8 cellular contexts compared by ENCODE assay signal in genomic region chr10:11539191-11539868, GRCh38.
A peak's percentile ranks its signal among the peaks of the same experiment; 100 is the strongest.
DNase-seq lines count a peak whose midpoint lies in the region; ATAC-seq, FAIRE-seq and TF ChIP-seq lines count a peak whose summit lies in the region.

No MANE protein-coding gene starts in this region.

- intact Hi-C loops in transverse colon (cut with DNase I; ENCODE audit: low total_unique reads), result no loop called here

- H3K9ac ChIP-seq in keratinocyte (ENCODE audit: control insufficient read depth, extremely low read depth, insufficient read depth, low read length), result no peak overlapping the region

- no peaks in the 10 kb centered on the region for H3K9me3 ChIP-seq in keratinocyte (ENCODE audit: control insufficient read depth, low read depth, low read length)
- H3K9me3 ChIP-seq in transverse colon, result no peaks in the 10 kb centered on the region

- H3K27me3 ChIP-seq in keratinocyte (ENCODE audit: control insufficient read depth, extremely low read depth, insufficient read depth, low read length) (no peaks in the 10 kb centered on the region), transverse colon (no peaks in the 10 kb centered on the region)

- dilution Hi-C loops in keratinocyte (cut with MboI; ENCODE audit: extremely low pct_ligation_motif_present, low sequenced_read_pairs), result loop anchor here (25.0 kb wide), 1 partner anchor 223 kb away; no protein-coding TSS in a partner anchor

- H4K20me1 ChIP-seq in keratinocyte (ENCODE audit: control insufficient read depth, extremely low read depth, insufficient read depth, low read length), result no peaks in the 10 kb centered on the region

- peaks cover 15% of the 10 kb centered on the region for H3K79me2 ChIP-seq in keratinocyte (ENCODE audit: control insufficient read depth, insufficient read depth, low read length)

- DNase-seq in AG20443 (ENCODE audit: low spot score), result peak; percentile 30
- no peak for DNase-seq in GM18507 (ENCODE audit: extremely low spot score, insufficient read length, low read depth)
- peak; percentile 26 for DNase-seq in SK-N-DZ (ENCODE audit: low spot score)
- no peak for DNase-seq in keratinocyte (ENCODE audit: low read depth, low spot score)
- no peak for DNase-seq in transverse colon
- DNase-seq in NCI-H82 treated with DMSO at 0.1 percent for 48 hours (lab: John Stamatoyannopoulos, UW; ENCODE audit: unreplicated experiment), result no peak

- no peak for TF ChIP-seq POLR2A in transverse colon (IDR thresholded peaks at IDR 0.05)

- ATAC-seq in GM18873 (IDR thresholded peaks at IDR 0.05; ENCODE audit: low FRiP score, unreplicated experiment) (no peak), HG02623 (IDR thresholded peaks at IDR 0.05; ENCODE audit: unreplicated experiment) (no peak)

- no peak overlapping the region for H2AFZ ChIP-seq in keratinocyte (ENCODE audit: control insufficient read depth, low read length)

- H3K4me3 ChIP-seq in keratinocyte (ENCODE audit: control insufficient read depth in 2 of 3, extremely low read depth in 1 of 3, insufficient read depth in 2 of 3, low read depth in 1 of 3, low read length in 3 of 3), result no peak overlapping the region
- H3K4me3 ChIP-seq in transverse colon, result no peak overlapping the region

- peaks cover 11% of the 10 kb centered on the region for H3K4me1 ChIP-seq in keratinocyte (ENCODE audit: control insufficient read depth, extremely low read depth, insufficient read depth, low read length)
- peaks cover 0 to 9% (median 0%) of the 10 kb centered on the region in 4 donors for H3K4me1 ChIP-seq in transverse colon

- in situ Hi-C loops in transverse colon (cut with MboI; ENCODE audit: low pct_ligation_motif_present in 1 of 4, low pct_unique_long_range_greater_than_20kb in 1 of 4, low sequenced_read_pairs in 3 of 4), result no loop called here

- H3K36me3 ChIP-seq in keratinocyte (ENCODE audit: control insufficient read depth in 2 of 2, extremely low read depth in 1 of 2, insufficient read depth in 2 of 2, low read length in 2 of 2) (no peaks in the 10 kb centered on the region), transverse colon (no peaks in the 10 kb centered on the region)

- no peak for TF ChIP-seq EP300 in transverse colon (IDR thresholded peaks at IDR 0.05; ENCODE audit: low read depth)

- no peak overlapping the region for H3K4me2 ChIP-seq in keratinocyte (ENCODE audit: control insufficient read depth, extremely low read depth, insufficient read depth, low read depth, low read length)

- WGBS in transverse colon (ENCODE audit: low coverage in 1 of 2), 2 donors, result 50 to 86% methylated on average over 1 to 2 of the region's 2 CpGs

- FAIRE-seq in GM18507 (lab: Jason Lieb, UNC) (peak; percentile 44), keratinocyte (lab: Jason Lieb, UNC) (peak; percentile 46)

- H3K9me1 ChIP-seq in keratinocyte (ENCODE audit: control insufficient read depth, extremely low read depth, insufficient read depth, low read length), result no peaks in the 10 kb centered on the region

- no peak for TF ChIP-seq CTCF in keratinocyte (optimal IDR thresholded peaks at IDR 0.05 in 1 of 3, IDR thresholded peaks at IDR 0.05 in 1 of 3, conservative IDR thresholded peaks at IDR 0.05 in 1 of 3; ENCODE audit: extremely low read depth in 1 of 3, insufficient read depth in 2 of 3, low read length in 3 of 3)
- TF ChIP-seq CTCF in transverse colon (IDR thresholded peaks at IDR 0.05), result no peak

- H3K27ac ChIP-seq in keratinocyte (ENCODE audit: control insufficient read depth, insufficient read depth, low read length) (peak overlapping the region; percentile 52), transverse colon (no peak overlapping the region)

Comparison
In these comparisons a context has a peak if more than half of its experiments do, and no peak if none do; other contexts are left out.
1. DNase-seq: peak in AG20443 (single experiment) and SK-N-DZ (single experiment); none in GM18507 (single experiment), keratinocyte (single experiment), transverse colon (single experiment) and NCI-H82 treated with DMSO at 0.1 percent for 48 hours (single experiment).